Comparison of ENCODE assay signal across 2 cellular contexts in the genomic region with DNA sequence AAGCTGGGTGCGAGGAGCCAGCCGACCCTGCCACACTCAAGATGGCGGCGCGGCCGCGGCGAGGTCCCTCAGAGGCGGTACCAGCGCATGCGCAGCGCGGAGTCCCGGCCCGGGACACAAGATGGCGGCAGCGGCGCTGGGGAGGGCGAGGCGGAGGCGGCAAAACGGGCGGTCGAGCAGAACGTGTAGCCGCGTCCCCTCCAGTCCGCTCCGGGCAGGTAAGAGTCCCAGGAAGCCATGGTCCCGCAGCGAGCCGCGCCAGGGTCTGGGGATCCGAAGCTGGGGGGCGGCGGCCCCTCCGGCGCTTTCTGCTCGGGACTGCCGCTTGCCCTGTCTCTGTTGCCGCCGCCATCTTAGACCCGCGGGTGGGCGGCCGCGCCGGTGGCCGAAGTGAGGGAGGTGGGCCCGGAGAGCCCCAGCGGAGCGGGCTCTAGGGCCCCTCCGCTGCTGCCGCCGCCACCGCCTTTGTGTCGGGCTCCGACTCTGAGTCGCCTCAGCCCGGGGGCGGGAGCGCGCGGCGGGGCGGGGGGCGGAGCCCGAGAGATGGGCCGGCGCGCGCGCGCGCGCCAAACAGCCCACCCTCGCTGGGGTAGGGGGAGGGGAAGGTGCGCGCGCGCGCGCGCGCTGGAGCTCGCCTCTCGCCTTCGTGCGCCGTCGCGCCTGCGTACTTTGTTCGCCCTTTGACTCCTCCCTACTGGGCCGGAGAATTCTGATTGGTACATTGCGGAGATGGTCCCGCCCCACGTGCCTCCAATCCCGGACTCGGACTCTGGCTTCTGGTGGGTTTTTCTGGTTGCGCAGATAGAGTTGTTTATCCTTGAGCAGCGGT.
TF ChIP-seq lines count a peak whose summit lies in the region.

Gene PCIF1, plus strand, starts transcription at position 97 of the 829 bp plus-strand sequence. CDS start 4,317 bp downstream, outside the sequence.

TF ChIP-seq in HCT116, 20 proteins besides CTCF, POLR2A, EP300 and RAD21 (continued from another document):
- TF ChIP-seq SIN3A (IDR thresholded peaks at IDR 0.05; ENCODE audit: low read depth) (peak; percentile 45), MAX (IDR thresholded peaks at IDR 0.05) (peak; percentile 51; the same call in 1 of the 2 replicates), EZH2phosphoT487 (IDR thresholded peaks at IDR 0.05; ENCODE audit: borderline replicate concordance) (no peak), YY1 (IDR thresholded peaks at IDR 0.05; ENCODE audit: extremely low read depth, insufficient replicate concordance, low read depth, low read length) (peak; percentile 99), SP1 (IDR thresholded peaks at IDR 0.05; ENCODE audit: low read depth) (peak; percentile 83), POLR2AphosphoS5 (IDR thresholded peaks at IDR 0.05; ENCODE audit: low read depth, low read length) (peak; percentile 93), ZFX (IDR thresholded peaks at IDR 0.05) (peak; percentile 31; the same call in 1 of the 2 replicates), EGR1 (IDR thresholded peaks at IDR 0.05; ENCODE audit: low read depth) (peak; percentile 78), SRF (IDR thresholded peaks at IDR 0.05; ENCODE audit: low read depth) (no peak)

TF ChIP-seq in neural cell, 6 proteins besides CTCF, POLR2A, EP300 and RAD21 (continued from another document):
- TF ChIP-seq MXI1 (conservative IDR thresholded peaks at IDR 0.05; ENCODE audit: poor library complexity, severe bottlenecking) (peak; percentile 34), POLR2AphosphoS5 (IDR thresholded peaks at IDR 0.05) (peak; percentile 99)
